11 cellular contexts compared by ENCODE assay signal in genomic region chr9:91208837-91209236, GRCh38.
DNase-seq lines count a peak whose midpoint lies in the region; ATAC-seq and TF ChIP-seq lines count a peak whose summit lies in the region.
"Had no signal": no experiment of that assay in that cellular context is flagged by ENCODE, and none has a peak within 500 bp of the region (broad histone marks: within the 10 kb centered on the region; RNA-seq: fewer than 3 reads in every experiment).

No MANE protein-coding gene starts in this region.

- H3K4me1 ChIP-seq in lower lobe of right lung = peaks cover 25% of the 10 kb centered on the region
- H3K4me1 ChIP-seq in upper lobe of left lung = peaks cover 12 to 19% (median 17%) of the 10 kb centered on the region in 4 donors

- peaks cover 48% of the 10 kb centered on the region for H3K4me1 Mint-ChIP-seq in activated naive CD4-positive, alpha-beta T cell treated with anti-CD3 and anti-CD28 coated beads, Interleukin-2, amount 50 U/mL, for 24 hours
- peaks cover 65% of the 10 kb centered on the region for H3K4me1 Mint-ChIP-seq in activated T-helper 2 cell treated with anti-CD3 and anti-CD28 coated beads, Interferon-gamma antibody, Interleukin-2, Interleukin-4, amounts not matched to agents 10 μg/mL and 5 μg/mL and 100 μg/mL, durations not matched to agents 14 hours and 24 hours and 36 hours (ENCODE audit: low read depth)

- peak overlapping the region; percentile 36 for H3K4me3 Mint-ChIP-seq in activated naive CD4-positive, alpha-beta T cell treated with anti-CD3 and anti-CD28 coated beads, Interleukin-2, amount 50 U/mL, for 24 hours
- H3K4me3 Mint-ChIP-seq in activated T-helper 2 cell treated with anti-CD3 and anti-CD28 coated beads, Interferon-gamma antibody, Interleukin-2, Interleukin-4, amounts not matched to agents 10 μg/mL and 5 μg/mL and 100 μg/mL, durations not matched to agents 14 hours and 24 hours and 36 hours (ENCODE audit: low read depth) = peak overlapping the region; percentile 18
- H3K4me3 Mint-ChIP-seq: nephron had no signal

- H3K27me3 Mint-ChIP-seq in activated naive CD4-positive, alpha-beta T cell treated with anti-CD3 and anti-CD28 coated beads, Interleukin-2, amount 50 U/mL, for 24 hours = no peaks in the 10 kb centered on the region
- no peaks in the 10 kb centered on the region for H3K27me3 Mint-ChIP-seq in activated T-helper 2 cell treated with anti-CD3 and anti-CD28 coated beads, Interferon-gamma antibody, Interleukin-2, Interleukin-4, amounts not matched to agents 10 μg/mL and 5 μg/mL and 100 μg/mL, durations not matched to agents 14 hours and 24 hours and 36 hours (ENCODE audit: low read depth)

- no peak for TF ChIP-seq CTCF in lower lobe of right lung (IDR thresholded peaks at IDR 0.05)
- no peak for TF ChIP-seq CTCF in upper lobe of left lung (IDR thresholded peaks at IDR 0.05)

- TF ChIP-seq POLR2A in upper lobe of left lung (IDR thresholded peaks at IDR 0.05) = no peak

- ATAC-seq in lower lobe of right lung (peak in 1 of 2 donors; percentile 44), upper lobe of left lung (ENCODE audit: low FRiP score in 2 of 2) (peak in 1 of 2 donors; percentile 5)

- 81 to 91% methylated on average over 5 of the region's 5 CpGs for WGBS in upper lobe of left lung, 2 donors

- H3K4me3 ChIP-seq in lower lobe of right lung = no peak overlapping the region
- H3K4me3 ChIP-seq in upper lobe of left lung = no peak overlapping the region

- no peaks in the 10 kb centered on the region for H3K9me3 Mint-ChIP-seq in activated naive CD4-positive, alpha-beta T cell treated with anti-CD3 and anti-CD28 coated beads, Interleukin-2, amount 50 U/mL, for 24 hours
- H3K9me3 Mint-ChIP-seq in activated T-helper 2 cell treated with anti-CD3 and anti-CD28 coated beads, Interferon-gamma antibody, Interleukin-2, Interleukin-4, amounts not matched to agents 10 μg/mL and 5 μg/mL and 100 μg/mL, durations not matched to agents 14 hours and 24 hours and 36 hours = peaks cover 12% of the 10 kb centered on the region

- H3K9me3 ChIP-seq in lower lobe of right lung (no peaks in the 10 kb centered on the region), upper lobe of left lung (no peaks in the 10 kb centered on the region)
- H3K9me3 ChIP-seq: heart right ventricle had no signal

- H3K36me3 ChIP-seq in lower lobe of right lung = no peaks in the 10 kb centered on the region
- no peaks in the 10 kb centered on the region for H3K36me3 ChIP-seq in upper lobe of left lung

- H3K27me3 ChIP-seq in lower lobe of right lung (ENCODE audit: low read depth) = no peaks in the 10 kb centered on the region
- no peaks in the 10 kb centered on the region for H3K27me3 ChIP-seq in upper lobe of left lung
- H3K27me3 ChIP-seq: heart right ventricle had no signal

- H3K27ac Mint-ChIP-seq in activated naive CD4-positive, alpha-beta T cell treated with anti-CD3 and anti-CD28 coated beads, Interleukin-2, amount 50 U/mL, for 24 hours = peak overlapping the region; percentile 94
- H3K27ac Mint-ChIP-seq in activated T-helper 2 cell treated with anti-CD3 and anti-CD28 coated beads, Interferon-gamma antibody, Interleukin-2, Interleukin-4, amounts not matched to agents 10 μg/mL and 5 μg/mL and 100 μg/mL, durations not matched to agents 14 hours and 24 hours and 36 hours = peak overlapping the region; percentile 93

- intact Hi-C loops in activated T-helper 2 cell treated with anti-CD3 and anti-CD28 coated beads, Interferon-gamma antibody, Interleukin-2, Interleukin-4, amounts not matched to agents 10 μg/mL and 5 μg/mL and 100 μg/mL, durations not matched to agents 14 hours and 24 hours and 36 hours (cut with micrococcal nuclease) = loop anchor here (1.0 to 5.0 kb wide), 7 partner anchors 16 to 208 kb away; no protein-coding TSS in a partner anchor
- intact Hi-C loops in lower lobe of right lung (cut with DNase I) = no loop called here

- no peak for DNase-seq in activated naive CD4-positive, alpha-beta T cell (lab: John Stamatoyannopoulos, UW)
- DNase-seq in activated T-helper 2 cell treated with anti-CD3 and anti-CD28 coated beads, Interferon-gamma antibody, Interleukin-2, Interleukin-4, amounts not matched to agents 10 μg/mL and 5 μg/mL and 100 μg/mL, durations not matched to agents 14 hours and 24 hours and 36 hours (ENCODE audit: low spot score) = no peak
- DNase-seq in lower lobe of right lung (no peak), upper lobe of left lung (no peak), NAMALWA (ENCODE audit: low spot score) (no peak), NCI-H146 treated with DMSO at 0.1 percent for 48 hours (lab: John Stamatoyannopoulos, UW; ENCODE audit: unreplicated experiment) (no peak), GF-D8 (lab: John Stamatoyannopoulos, UW) (no peak)
- DNase-seq: heart right ventricle, NCI-H1694 had no signal

- H3K27ac ChIP-seq in lower lobe of right lung = peak overlapping the region; percentile 73
- peak overlapping the region; percentile 74 to 84 (median 78) for H3K27ac ChIP-seq in upper lobe of left lung

- no peak for TF ChIP-seq EP300 in upper lobe of left lung (IDR thresholded peaks at IDR 0.05)

- H3K36me3 Mint-ChIP-seq in activated naive CD4-positive, alpha-beta T cell treated with anti-CD3 and anti-CD28 coated beads, Interleukin-2, amount 50 U/mL, for 24 hours = peaks cover 1% of the 10 kb centered on the region
- peaks cover 61% of the 10 kb centered on the region for H3K36me3 Mint-ChIP-seq in activated T-helper 2 cell treated with anti-CD3 and anti-CD28 coated beads, Interferon-gamma antibody, Interleukin-2, Interleukin-4, amounts not matched to agents 10 μg/mL and 5 μg/mL and 100 μg/mL, durations not matched to agents 14 hours and 24 hours and 36 hours (ENCODE audit: low read depth)
